8 cellular contexts compared by ENCODE assay signal in the genomic region with DNA sequence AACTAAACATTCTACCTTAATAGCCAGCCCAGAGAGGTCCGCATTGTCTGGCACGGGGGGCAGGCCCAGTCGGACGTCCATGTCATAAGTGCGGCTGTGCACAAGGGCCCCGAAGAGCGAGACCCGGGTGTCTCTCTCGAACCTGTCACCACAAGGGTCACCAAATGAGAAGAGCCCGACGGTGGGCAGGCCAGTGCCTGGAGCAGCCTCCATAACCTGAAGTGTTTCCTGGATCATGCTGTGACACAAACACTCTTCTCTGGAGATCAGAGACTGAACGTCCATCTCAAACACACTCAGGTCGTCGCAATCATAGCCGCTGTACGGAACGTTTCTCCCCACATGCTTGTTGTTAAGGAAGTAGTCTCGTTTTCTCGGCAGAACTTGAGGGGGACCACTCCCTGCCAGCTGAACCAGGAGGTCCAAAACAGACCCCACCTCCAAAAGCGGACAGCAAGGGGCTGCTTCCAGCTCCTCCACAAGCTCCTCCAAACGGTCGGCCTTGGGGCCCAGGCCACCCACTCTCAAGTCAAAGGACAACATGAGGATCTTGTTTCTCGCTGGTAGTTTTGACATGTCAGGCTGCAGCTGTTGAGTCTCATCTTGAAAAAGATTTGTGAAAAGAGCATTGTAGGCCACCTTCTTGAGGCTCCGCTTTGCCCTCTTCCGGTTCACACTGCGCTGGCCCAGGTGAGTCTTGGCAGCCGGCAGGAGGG. TPM values are rescaled to one million over a fixed set of nuclear protein-coding genes. Genes with fewer than 3 reads are reported as not detected.
DNase-seq lines count a peak whose midpoint lies in the region; ATAC-seq and TF ChIP-seq lines count a peak whose summit lies in the region.

No MANE protein-coding gene starts in this region.

- H3K4me1 ChIP-seq in Peyer's patch (peaks cover 4 to 66% (median 30%) of the 10 kb centered on the region in 4 donors), esophagus squamous epithelium (peaks cover 26 to 78% (median 48%) of the 10 kb centered on the region in 3 donors), psoas muscle (peaks cover 42% of the 10 kb centered on the region)

- intact Hi-C loops in esophagus squamous epithelium (cut with DNase I) (no loop called here), psoas muscle (cut with DNase I) (loop anchor here in 1 of 2 donors (5.0 kb wide), 1 partner anchor 37 kb away; no protein-coding TSS in a partner anchor)

- ATAC-seq in psoas muscle (peak in 1 of 4 donors; percentile 20), HG03025 (IDR thresholded peaks at IDR 0.05; ENCODE audit: low FRiP score, unreplicated experiment) (no peak), GM18520 (IDR thresholded peaks at IDR 0.05; ENCODE audit: unreplicated experiment) (no peak)

- H3K27ac ChIP-seq in Peyer's patch (peak overlapping the region; percentile 94 to 98 (median 95)), esophagus squamous epithelium (peak overlapping the region; percentile 90 to 98 (median 96)), psoas muscle (peak overlapping the region; percentile 95)

- DNase-seq in NCI-H1694 treated with DMSO at 0.1 percent for 48 hours (lab: John Stamatoyannopoulos, UW) (peak; percentile 42), NCI-H1694 (lab: John Stamatoyannopoulos, UW) (no peak), Peyer's patch (no peak), esophagus squamous epithelium (lab: John Stamatoyannopoulos, UW) (no peak), psoas muscle (no peak), NCI-H2227 treated with DMSO at 0.1 percent for 48 hours (lab: John Stamatoyannopoulos, UW) (no peak)

- H3K9me3 ChIP-seq in Peyer's patch = no peaks in the 10 kb centered on the region
- H3K9me3 ChIP-seq in esophagus squamous epithelium = no peaks in the 10 kb centered on the region
- no peaks in the 10 kb centered on the region for H3K9me3 ChIP-seq in psoas muscle

- no peaks in the 10 kb centered on the region for H3K27me3 ChIP-seq in Peyer's patch
- H3K27me3 ChIP-seq in esophagus squamous epithelium = no peaks in the 10 kb centered on the region
- H3K27me3 ChIP-seq in psoas muscle (ENCODE audit: insufficient read depth in 3 of 3, low read length in 2 of 3) = no peaks in the 10 kb centered on the region

- H3K36me3 ChIP-seq in Peyer's patch (peaks cover 0 to 26% (median 0%) of the 10 kb centered on the region in 3 donors), esophagus squamous epithelium (peaks cover 0 to 44% (median 8%) of the 10 kb centered on the region in 3 donors), psoas muscle (ENCODE audit: insufficient read depth in 1 of 2, low read depth in 1 of 2) (peaks cover 0 to 48% of the 10 kb centered on the region in 2 donors)

- WGBS in esophagus squamous epithelium, 2 donors = 17 to 18% methylated on average over 14 to 23 of the region's 27 CpGs
- 13 to 16% (median 15%) methylated on average over 27 of the region's 27 CpGs for WGBS in psoas muscle, 3 donors

- TF ChIP-seq CTCF in Peyer's patch (IDR thresholded peaks at IDR 0.05) (no peak), esophagus squamous epithelium (IDR thresholded peaks at IDR 0.05) (no peak), psoas muscle (IDR thresholded peaks at IDR 0.05) (no peak)

- peak overlapping the region; percentile 77 to 89 (median 88) for H3K4me3 ChIP-seq in Peyer's patch
- peak overlapping the region; percentile 69 to 97 (median 86) for H3K4me3 ChIP-seq in esophagus squamous epithelium
- H3K4me3 ChIP-seq in psoas muscle = peak overlapping the region; percentile 98

- TF ChIP-seq POLR2A in Peyer's patch (IDR thresholded peaks at IDR 0.05) = no peak
- no peak for TF ChIP-seq POLR2A in esophagus squamous epithelium (IDR thresholded peaks at IDR 0.05)

RNA-seq across cellular contexts. Expression of gene TUBGCP6, which starts 1.0 kb away (rescaled TPM):
- total RNA-seq in Peyer's patch (100 to 1,000 TPM in 2 of 4 donors, 10 to 100 TPM in 2; 51.5 to 163 (median 111) TPM), esophagus squamous epithelium (10 to 100 TPM; 20.3 to 44.3 (median 32.2) TPM), psoas muscle (10 to 100 TPM; 18.0 to 21.8 (median 19.0) TPM)
- polyA plus RNA-seq in psoas muscle = 10 to 100 TPM in 2 of 3 donors, 1 to 10 TPM in 1; 9.5 to 11.2 (median 10.6) TPM

RNA-seq across cellular contexts. Expression of gene HDAC10, which starts 7.2 kb away (rescaled TPM):
- total RNA-seq in Peyer's patch (100 to 1,000 TPM in 3 of 4 donors, 10 to 100 TPM in 1; 57.3 to 165 (median 119) TPM), esophagus squamous epithelium (10 to 100 TPM; 18.2 to 46.3 (median 35.6) TPM), psoas muscle (10 to 100 TPM; 13.5 to 19.4 (median 15.3) TPM)
- 1 to 10 TPM; 4.3 to 5.3 (median 5.1) TPM for polyA plus RNA-seq in psoas muscle

RNA-seq across cellular contexts. Expression of gene MAPK12, which starts 17.6 kb away (rescaled TPM):
- total RNA-seq in Peyer's patch (10 to 100 TPM in 1 of 4 donors, 1 to 10 TPM in 3; 1.2 to 37.1 (median 5.4) TPM), esophagus squamous epithelium (1 to 10 TPM in 3 of 4 donors, under 1 TPM in 1; 0.19 to 6.9 (median 2.3) TPM), psoas muscle (100 to 1,000 TPM; 107 to 178 (median 145) TPM)
- 100 to 1,000 TPM in 2 of 3 donors, 10 to 100 TPM in 1; 57.4 to 148 (median 131) TPM for polyA plus RNA-seq in psoas muscle

RNA-seq across cellular contexts. Expression of gene MAPK11, which starts 26.3 kb away (rescaled TPM):
- 10 to 100 TPM in 1 of 4 donors, 1 to 10 TPM in 2, not detected in 1; 2.0 to 14.0 (median 2.5) TPM for total RNA-seq in Peyer's patch
- 1 to 10 TPM; 2.4 to 5.7 (median 3.5) TPM for total RNA-seq in esophagus squamous epithelium
- total RNA-seq in psoas muscle = 1 to 10 TPM; 4.4 to 6.3 (median 5.4) TPM
- polyA plus RNA-seq in psoas muscle = 1 to 10 TPM; 1.7 to 5.3 (median 4.0) TPM

RNA-seq across cellular contexts. Expression of gene SELENOO, which starts 43.1 kb away (rescaled TPM):
- total RNA-seq in Peyer's patch (100 to 1,000 TPM in 1 of 4 donors, 10 to 100 TPM in 3; 48.7 to 101 (median 74.0) TPM), esophagus squamous epithelium (10 to 100 TPM; 23.9 to 36.3 (median 27.0) TPM), psoas muscle (10 to 100 TPM in 3 of 4 donors, 1 to 10 TPM in 1; 10.0 to 26.6 (median 15.9) TPM)
- polyA plus RNA-seq in psoas muscle = 10 to 100 TPM; 18.0 to 22.3 (median 20.6) TPM
